In genomic region chr17:76733618-76733957, GRCh38 we compare ENCODE assay signal across 2 cellular contexts.
TF ChIP-seq lines count a peak whose summit lies in the region.

No MANE protein-coding gene starts in this region.

TF ChIP-seq in K562, 482 proteins besides CTCF, POLR2A, EP300 and RAD21:
- TF ChIP-seq ILF3 (IDR thresholded peaks at IDR 0.05; ENCODE audit: borderline replicate concordance): 0 out of 2 replicates have a peak, but pooled peaks have one; percentile 11
- no peak for TF ChIP-seq CBX2 (IDR thresholded peaks at IDR 0.05; ENCODE audit: insufficient read depth, low read length, poor library complexity, severe bottlenecking)
- TF ChIP-seq KDM5B (IDR thresholded peaks at IDR 0.05; ENCODE audit: insufficient replicate concordance, low read depth, low read length): peak; percentile 18
- peak; percentile 77 for TF ChIP-seq RBM39 (optimal IDR thresholded peaks at IDR 0.05; ENCODE audit: low read depth, low read length)
- TF ChIP-seq, protein P1, sequence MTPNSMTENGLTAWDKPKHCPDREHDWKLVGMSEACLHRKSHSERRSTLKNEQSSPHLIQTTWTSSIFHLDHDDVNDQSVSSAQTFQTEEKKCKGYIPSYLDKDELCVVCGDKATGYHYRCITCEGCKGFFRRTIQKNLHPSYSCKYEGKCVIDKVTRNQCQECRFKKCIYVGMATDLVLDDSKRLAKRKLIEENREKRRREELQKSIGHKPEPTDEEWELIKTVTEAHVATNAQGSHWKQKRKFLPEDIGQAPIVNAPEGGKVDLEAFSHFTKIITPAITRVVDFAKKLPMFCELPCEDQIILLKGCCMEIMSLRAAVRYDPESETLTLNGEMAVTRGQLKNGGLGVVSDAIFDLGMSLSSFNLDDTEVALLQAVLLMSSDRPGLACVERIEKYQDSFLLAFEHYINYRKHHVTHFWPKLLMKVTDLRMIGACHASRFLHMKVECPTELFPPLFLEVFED (CRISPR knock-in tag; conservative IDR thresholded peaks at IDR 0.05): 0 out of 2 replicates have a peak, but pooled peaks have one; percentile 16
- TF ChIP-seq NCOR1 (IDR thresholded peaks at IDR 0.05): peak; percentile 6; the same call in 1 of the 2 replicates
- TF ChIP-seq, protein P2, sequence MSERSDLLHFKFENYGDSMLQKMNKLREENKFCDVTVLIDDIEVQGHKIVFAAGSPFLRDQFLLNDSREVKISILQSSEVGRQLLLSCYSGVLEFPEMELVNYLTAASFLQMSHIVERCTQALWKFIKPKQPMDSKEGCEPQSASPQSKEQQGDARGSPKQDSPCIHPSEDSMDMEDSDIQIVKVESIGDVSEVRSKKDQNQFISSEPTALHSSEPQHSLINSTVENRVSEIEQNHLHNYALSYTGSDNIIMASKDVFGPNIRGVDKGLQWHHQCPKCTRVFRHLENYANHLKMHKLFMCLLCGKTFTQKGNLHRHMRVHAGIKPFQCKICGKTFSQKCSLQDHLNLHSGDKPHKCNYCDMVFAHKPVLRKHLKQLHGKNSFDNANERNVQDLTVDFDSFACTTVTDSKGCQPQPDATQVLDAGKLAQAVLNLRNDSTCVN (CRISPR knock-in tag; IDR thresholded peaks at IDR 0.05): 0 out of 2 replicates have a peak, but pooled peaks have one; percentile 21
- 0 out of 2 replicates have a peak, but pooled peaks have one; percentile 22 for TF ChIP-seq THRAP3 (IDR thresholded peaks at IDR 0.05; ENCODE audit: borderline replicate concordance)
- TF ChIP-seq ZNF445 (CRISPR knock-in tag; IDR thresholded peaks at IDR 0.05; ENCODE audit: low read depth): no peak
- TF ChIP-seq PML (IDR thresholded peaks at IDR 0.05; ENCODE audit: low read length): 0 out of 2 replicates have a peak, but pooled peaks have one; percentile 20
- peak; percentile 4; the same call in 1 of the 2 replicates for TF ChIP-seq SUPT5H (IDR thresholded peaks at IDR 0.05)

TF ChIP-seq in neural cell, 6 proteins besides CTCF, POLR2A, EP300 and RAD21:
- no peak for TF ChIP-seq EZH2 (IDR thresholded peaks at IDR 0.05; ENCODE audit: borderline replicate concordance, insufficient read depth, low read length, poor library complexity, severe bottlenecking)
